17 cellular contexts compared by ENCODE assay signal in genomic region chr9:16241231-16241630, GRCh38.
DNase-seq lines count a peak whose midpoint lies in the region; ATAC-seq, FAIRE-seq and TF ChIP-seq lines count a peak whose summit lies in the region.
"Had no signal": no experiment of that assay in that cellular context is flagged by ENCODE, and none has a peak within 500 bp of the region (broad histone marks: within the 10 kb centered on the region; RNA-seq: fewer than 3 reads in every experiment).

No MANE protein-coding gene starts in this region.

- TF ChIP-seq CTCF in AG10803 (conservative IDR thresholded peaks at IDR 0.05; ENCODE audit: low read length): no peak
- TF ChIP-seq CTCF in endothelial cell of umbilical vein (IDR thresholded peaks at IDR 0.05; ENCODE audit: extremely low read depth in 1 of 2, insufficient read depth in 1 of 2, low read depth in 1 of 2, low read length in 2 of 2): no peak
- no peak for TF ChIP-seq CTCF in mucosa of descending colon (IDR thresholded peaks at IDR 0.05)
- no peak for TF ChIP-seq CTCF in GM10266 (IDR thresholded peaks at IDR 0.05; ENCODE audit: control insufficient read depth, insufficient read depth, low read depth, missing control alignments)

- POLR2A ChIA-PET in endothelial cell of umbilical vein (lab: Charles Lee): no interaction called here

- peak; percentile 40 for FAIRE-seq in endothelial cell of umbilical vein (lab: Jason Lieb, UNC)
- FAIRE-seq: D721Med, kidney had no signal

- H3K79me2 ChIP-seq in endothelial cell of umbilical vein (ENCODE audit: control insufficient read depth, insufficient read depth, low read length): no peaks in the 10 kb centered on the region

- H4K20me1 ChIP-seq in endothelial cell of umbilical vein (replicated peaks; ENCODE audit: control insufficient read depth, extremely low read depth, insufficient read depth, low read length): no peaks in the 10 kb centered on the region

- TF ChIP-seq POLR2A in endothelial cell of umbilical vein (IDR thresholded peaks at IDR 0.05; ENCODE audit: low read depth, low read length): no peak

- H3K9me3 ChIP-seq in MG63 (peaks cover 3% of the 10 kb centered on the region; the same call in 1 of the 2 replicates), endothelial cell of umbilical vein (replicated peaks; ENCODE audit: control insufficient read depth, insufficient read depth, low read length) (no peaks in the 10 kb centered on the region), mucosa of descending colon (no peaks in the 10 kb centered on the region)
- H3K9me3 ChIP-seq: heart left ventricle had no signal

- H3K4me2 ChIP-seq in endothelial cell of umbilical vein (ENCODE audit: insufficient read depth, low read length): no peak overlapping the region

- no TSS peak for BruUV-seq in endothelial cell of umbilical vein (replicated peaks; lab: Mats Ljungman, UMichigan)

- H3K27me3 ChIP-seq in MG63 (no peaks in the 10 kb centered on the region), endothelial cell of umbilical vein (ENCODE audit: control insufficient read depth in 2 of 2, insufficient read depth in 2 of 2, low read length in 2 of 2) (no peaks in the 10 kb centered on the region)
- H3K27me3 ChIP-seq: heart left ventricle had no signal

- H3K4me3 ChIP-seq in AG10803 (ENCODE audit: low read length) (no peak overlapping the region), MG63 (no peak overlapping the region), endothelial cell of umbilical vein (replicated peaks in 1 of 3; ENCODE audit: insufficient read depth in 1 of 3, low read depth in 1 of 3, low read length in 3 of 3) (no peak overlapping the region), mucosa of descending colon (no peak overlapping the region)
- H3K4me3 ChIP-seq: heart left ventricle had no signal

- dilution Hi-C loops in endothelial cell of umbilical vein (cut with MboI; ENCODE audit: extremely low pct_ligation_motif_present, low sequenced_read_pairs): no loop called here

- H3K4me1 ChIP-seq in endothelial cell of umbilical vein (ENCODE audit: control insufficient read depth, extremely low read depth, insufficient read depth, low read length): no peaks in the 10 kb centered on the region
- H3K4me1 ChIP-seq in mucosa of descending colon (ENCODE audit: low read depth): no peaks in the 10 kb centered on the region

- CTCF ChIA-PET in endothelial cell of umbilical vein (lab: Charles Lee): no interaction called here

- no peak overlapping the region for H3K27ac ChIP-seq in endothelial cell of umbilical vein (ENCODE audit: insufficient read depth, low read depth, low read length)
- H3K27ac ChIP-seq: heart left ventricle had no signal

- no peak overlapping the region for H3K9ac ChIP-seq in endothelial cell of umbilical vein (replicated peaks; ENCODE audit: extremely low read depth, insufficient read depth, low read length)

- H3K36me3 ChIP-seq in MG63: no peaks in the 10 kb centered on the region
- no peaks in the 10 kb centered on the region for H3K36me3 ChIP-seq in endothelial cell of umbilical vein (ENCODE audit: control insufficient read depth in 2 of 2, extremely low read depth in 1 of 2, insufficient read depth in 2 of 2, low read length in 2 of 2)
- H3K36me3 ChIP-seq in mucosa of descending colon (ENCODE audit: low read depth): no peaks in the 10 kb centered on the region
- H3K36me3 ChIP-seq: heart left ventricle had no signal

- peak overlapping the region; percentile 31 for H2AFZ ChIP-seq in endothelial cell of umbilical vein (ENCODE audit: low read depth, low read length)

- DNase-seq in AG10803 (ENCODE audit: low read depth) (peak; percentile 53), MG63 (peak; percentile 72), endothelial cell of umbilical vein (ENCODE audit: low read depth, low spot score) (no peak), mucosa of descending colon (no peak), GM10266 (ENCODE audit: extremely low spot score) (no peak), NCI-H2227 treated with DMSO at 0.1 percent for 48 hours (lab: John Stamatoyannopoulos, UW) (no peak)
- DNase-seq in stimulated activated CD8-positive, alpha-beta memory T cell treated with anti-CD3 and anti-CD28 coated beads, Interleukin-4, amount 100 ng/mL, for 48 hours: no peak
- DNase-seq in activated effector memory CD4-positive, alpha-beta T cell treated with Interleukin-2 at 50 U/mL for 16 hours: no peak
- DNase-seq: activated CD8-positive, alpha-beta T cell treated with anti-CD3 and anti-CD28 coated beads, Interleukin-2, amount 10 ng/mL, durations not matched to agents 7 days and 5 days; activated naive CD8-positive, alpha-beta T cell treated with anti-CD3 and anti-CD28 coated beads, Interleukin-2, amount 50 U/mL, for 24 hours; heart left ventricle; kidney; mesendoderm; NCI-H524 treated with DMSO at 0.1 percent for 48 hours; right cardiac atrium; stimulated activated CD4-positive, alpha-beta T cell treated with anti-CD3 and anti-CD28 coated beads, Interleukin-1b, Interleukin-23, amount 100 ng/mL, for 48 hours had no signal

- intact Hi-C loops in endothelial cell of umbilical vein (cut with micrococcal nuclease): no loop called here
- intact Hi-C loops in mucosa of descending colon (cut with DNase I, micrococcal nuclease): no loop called here

- no peaks in the 10 kb centered on the region for H3K9me1 ChIP-seq in endothelial cell of umbilical vein (replicated peaks; ENCODE audit: control insufficient read depth, extremely low read depth, insufficient read depth, low read length)

- ATAC-seq in mucosa of descending colon: peak; percentile 43
- ATAC-seq: activated CD8-positive, alpha-beta T cell treated with anti-CD3 and anti-CD28 coated beads, Interleukin-2, amount 10 ng/mL, durations not matched to agents 7 days and 5 days; activated naive CD8-positive, alpha-beta T cell treated with anti-CD3 and anti-CD28 coated beads, Interleukin-2, amount 50 U/mL, for 24 hours; heart left ventricle; right cardiac atrium had no signal

TF ChIP-seq in endothelial cell of umbilical vein, 7 proteins besides CTCF, POLR2A, EP300 and RAD21:
- TF ChIP-seq FOS (IDR thresholded peaks at IDR 0.05; ENCODE audit: borderline replicate concordance, insufficient read depth, low read length): peak; percentile 49
- no peak for TF ChIP-seq MYC (IDR thresholded peaks at IDR 0.05; ENCODE audit: low read depth, low read length)
- no peak for TF ChIP-seq EZH2 (IDR thresholded peaks at IDR 0.05; ENCODE audit: borderline replicate concordance, low read depth, low read length, severe bottlenecking)
- TF ChIP-seq MAX (IDR thresholded peaks at IDR 0.05; ENCODE audit: insufficient read depth, insufficient read length): no peak
- peak; percentile 33 for TF ChIP-seq GATA2 (IDR thresholded peaks at IDR 0.05; ENCODE audit: insufficient read depth, insufficient read length, low read depth, low read length)

Comparison
In these comparisons a context has a peak if more than half of its experiments do, and no peak if none do; other contexts are left out.
1. DNase-seq: peak in AG10803 (single experiment) and MG63 (single experiment); none in endothelial cell of umbilical vein (single experiment), mucosa of descending colon (0 of 3), stimulated activated CD8-positive, alpha-beta memory T cell treated with anti-CD3 and anti-CD28 coated beads, Interleukin-4, amount 100 ng/mL, for 48 hours (single experiment), activated effector memory CD4-positive, alpha-beta T cell treated with Interleukin-2 at 50 U/mL for 16 hours (single experiment), GM10266 (single experiment) and NCI-H2227 treated with DMSO at 0.1 percent for 48 hours (single experiment).